8 cellular contexts compared by ENCODE assay signal in genomic region chr17:45394913-45395568, GRCh38. TPM values are rescaled to one million over a fixed set of nuclear protein-coding genes. Genes with fewer than 3 reads are reported as not detected.
A peak's percentile ranks its signal among the peaks of the same experiment; 100 is the strongest.
DNase-seq lines count a peak whose midpoint lies in the region; ATAC-seq, FAIRE-seq and TF ChIP-seq lines count a peak whose summit lies in the region.

No MANE protein-coding gene starts in this region.

- H3K27me3 ChIP-seq in MM.1S (replicated peaks; ENCODE audit: insufficient read depth, low read length) = no peaks in the 10 kb centered on the region

- DNase-seq in G401 (ENCODE audit: low spot score) (peak; percentile 87), MM.1S (no peak), T follicular helper cell (ENCODE audit: low read depth) (peak; percentile 14), cerebellar cortex (ENCODE audit: low spot score) (peak; percentile 87), kidney (peak; percentile 83)
- DNase-seq in stimulated activated CD4-positive, alpha-beta T cell treated with anti-CD3 and anti-CD28 coated beads, Interleukin-1b, Interleukin-23, amount 100 ng/mL, for 4 hours (ENCODE audit: low read depth in 2 of 2) = peak; percentile 17 to 23

- no peak overlapping the region for H3K27ac ChIP-seq in MM.1S (ENCODE audit: low read length)
- no peak overlapping the region for H3K27ac ChIP-seq in kidney (ENCODE audit: low read depth in 2 of 2, low read length in 2 of 2)

- no peak for ATAC-seq in HG02970 (IDR thresholded peaks at IDR 0.05; ENCODE audit: low FRiP score, unreplicated experiment)
- no peak for ATAC-seq in GM21515 (IDR thresholded peaks at IDR 0.05; ENCODE audit: unreplicated experiment)

- FAIRE-seq in kidney (lab: Jason Lieb, UNC) = no peak

- no peaks in the 10 kb centered on the region for H4K20me1 ChIP-seq in MM.1S (ENCODE audit: insufficient read depth, low read length)

- peak; percentile 70 for TF ChIP-seq CTCF in MM.1S (IDR thresholded peaks at IDR 0.05; ENCODE audit: low read length)
- peak; percentile 71 for TF ChIP-seq CTCF in kidney (IDR thresholded peaks at IDR 0.05; ENCODE audit: borderline replicate concordance, extremely low read depth, insufficient read depth)

- H3K9ac ChIP-seq in MM.1S (ENCODE audit: low read length) = no peak overlapping the region
- no peak overlapping the region for H3K9ac ChIP-seq in kidney (ENCODE audit: low read length in 2 of 2)

- H3K36me3 ChIP-seq in MM.1S (replicated peaks; ENCODE audit: insufficient read depth, low read length) (no peaks in the 10 kb centered on the region), kidney (ENCODE audit: control insufficient read depth in 1 of 2, insufficient read depth in 2 of 2, low read length in 2 of 2) (peaks cover 0 to 5% of the 10 kb centered on the region in 2 donors)

- intact Hi-C loops in kidney (cut with DNase I) = no loop called here

- no peak overlapping the region for H2AFZ ChIP-seq in MM.1S (ENCODE audit: low read length)

- H3K9me3 ChIP-seq in MM.1S (replicated peaks; ENCODE audit: insufficient read depth, low read length) (no peaks in the 10 kb centered on the region), kidney (ENCODE audit: control insufficient read depth in 1 of 2, low read length in 2 of 2) (no peaks in the 10 kb centered on the region)

- in situ Hi-C loops in G401 (cut with HindIII; ENCODE audit: low sequenced_read_pairs) = no loop called here

- no peaks in the 10 kb centered on the region for H3K79me2 ChIP-seq in MM.1S (ENCODE audit: low read length)

- no peak overlapping the region for H3K4me2 ChIP-seq in MM.1S (ENCODE audit: low read depth, low read length)

- no peaks in the 10 kb centered on the region for H3F3A ChIP-seq in MM.1S (ENCODE audit: insufficient read depth, low read length)

- H3K4me3 ChIP-seq in MM.1S (ENCODE audit: low read length) = no peak overlapping the region
- H3K4me3 ChIP-seq in kidney (ENCODE audit: low read length in 2 of 2) = no peak overlapping the region

- no peaks in the 10 kb centered on the region for H3K4me1 ChIP-seq in MM.1S (ENCODE audit: low read length)
- peaks cover 0 to 7% of the 10 kb centered on the region in 2 donors for H3K4me1 ChIP-seq in kidney (ENCODE audit: control insufficient read depth in 1 of 2, insufficient read depth in 1 of 2, low read depth in 1 of 2, low read length in 2 of 2)

- no peaks in the 10 kb centered on the region for H3K9me2 ChIP-seq in MM.1S (replicated peaks; ENCODE audit: insufficient read depth, low read length)

RNA-seq across cellular contexts. Expression of gene ARHGAP27, which starts 37.6 kb away (rescaled TPM):
- total RNA-seq in G401 (2014; rRNA removed; shearing (Covaris generic)) = 20.9 and 24.9 TPM in 2 replicates
- total RNA-seq in kidney = 57.2 TPM
- 13.3 TPM for polyA plus RNA-seq in kidney (ENCODE audit: insufficient read depth, low read depth, low replicate concordance)
